23 cellular contexts compared by ENCODE assay signal in genomic region chr14:66114071-66114470, GRCh38.
"Had no signal": no experiment of that assay in that cellular context is flagged by ENCODE, and none has a peak within 500 bp of the region (broad histone marks: within the 10 kb centered on the region; RNA-seq: fewer than 3 reads in every experiment).

No MANE protein-coding gene starts in this region.

- H3K4me3 ChIP-seq: K562 had no signal

- H3K4me1 Mint-ChIP-seq: IgD-negative memory B cell had no signal

- DNase-seq: Kasumi-1, MM.1S, NCI-H1092 treated with DMSO at 0.1 percent for 48 hours, NCI-H1436, NCI-H187, NCI-H2029, NCI-H2081 treated with DMSO at 0.1 percent for 48 hours, NCI-H2171, NCI-H226, NCI-H446, NCI-H510A, NCI-H524 treated with DMSO at 0.1 percent for 48 hours, NCI-H69, NCI-H774, Right ventricle myocardium superior, RPMI8226, SK-N-SH, SW 1271 had no signal

- H3K27ac ChIP-seq: KMS-11 had no signal

- H3K4me3 Mint-ChIP-seq: IgD-negative memory B cell had no signal

- H3K9me3 Mint-ChIP-seq: IgD-negative memory B cell had no signal

- H3K27ac Mint-ChIP-seq: IgD-negative memory B cell had no signal

- H3K36me3 Mint-ChIP-seq: IgD-negative memory B cell had no signal

- H3K9ac ChIP-seq: KMS-11, SK-N-SH had no signal

- H3K9me2 ChIP-seq: SK-N-SH had no signal

- H3K9me3 ChIP-seq: SK-N-SH had no signal

- ATAC-seq: HepG2, K562 had no signal

- FAIRE-seq: HepG2, K562, RCC 7860 had no signal

- H3K4me2 ChIP-seq: KMS-11, SK-N-SH had no signal
